Comparison of ENCODE assay signal across 12 cellular contexts in the genomic region with DNA sequence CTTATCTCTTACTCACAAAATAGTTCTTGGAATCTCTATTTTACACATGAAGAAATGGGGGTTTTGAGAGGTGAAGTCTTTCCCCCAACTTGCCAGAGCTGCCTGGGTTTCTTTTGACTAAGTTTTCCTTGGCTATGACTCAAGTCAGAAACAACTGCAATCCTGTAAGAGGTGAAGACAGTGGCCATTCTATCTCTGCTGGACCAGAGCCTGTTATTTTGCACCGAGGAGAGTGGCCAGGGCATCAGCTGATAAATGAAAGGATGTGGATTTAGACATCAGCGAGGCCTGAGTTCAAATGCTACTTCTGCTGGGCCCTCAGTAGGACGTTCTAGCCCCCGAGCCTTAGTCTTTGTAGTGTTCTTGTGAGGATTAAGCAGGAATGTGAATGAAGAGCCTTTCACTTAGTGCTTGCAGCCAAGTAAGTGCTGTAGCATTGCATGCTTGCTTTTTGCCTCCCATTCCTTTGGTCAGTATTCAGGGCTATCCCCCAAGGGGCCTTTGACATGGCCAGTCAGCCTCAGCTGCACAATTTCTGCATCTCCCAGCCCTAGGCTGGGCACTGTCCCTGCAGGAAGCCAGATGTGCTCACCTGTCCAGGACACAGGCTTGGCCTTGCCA. TPM values are rescaled to one million over a fixed set of nuclear protein-coding genes. Genes with fewer than 3 reads are reported as not detected.
A peak's percentile ranks its signal among the peaks of the same experiment; 100 is the strongest.
DNase-seq lines count a peak whose midpoint lies in the region; ATAC-seq and TF ChIP-seq lines count a peak whose summit lies in the region.
"Had no signal": no experiment of that assay in that cellular context is flagged by ENCODE, and none has a peak within 500 bp of the region (broad histone marks: within the 10 kb centered on the region; RNA-seq: fewer than 3 reads in every experiment).

No MANE protein-coding gene starts in this region.

- H3K9me3 Mint-ChIP-seq in T-helper 2 cell treated with Interferon-gamma antibody and Interleukin-4, amounts not matched to agents 5 μg/mL and 100 μg/mL, for 36 hours, result no peaks in the 10 kb centered on the region
- no peaks in the 10 kb centered on the region for H3K9me3 Mint-ChIP-seq in WTC11
- H3K9me3 Mint-ChIP-seq: activated naive CD4-positive, alpha-beta T cell treated with anti-CD3 and anti-CD28 coated beads, Interleukin-2, amount 50 U/mL, for 24 hours had no signal

- H3K4me3 Mint-ChIP-seq in T-helper 2 cell treated with Interferon-gamma antibody and Interleukin-4, amounts not matched to agents 5 μg/mL and 100 μg/mL, for 36 hours, result peak overlapping the region; percentile 64
- H3K4me3 Mint-ChIP-seq in WTC11, result no peak overlapping the region
- H3K4me3 Mint-ChIP-seq: activated naive CD4-positive, alpha-beta T cell treated with anti-CD3 and anti-CD28 coated beads, Interleukin-2, amount 50 U/mL, for 24 hours had no signal

- H3K36me3 Mint-ChIP-seq in T-helper 2 cell treated with Interferon-gamma antibody and Interleukin-4, amounts not matched to agents 5 μg/mL and 100 μg/mL, for 36 hours (ENCODE audit: low read depth), result peaks cover 4% of the 10 kb centered on the region
- no peaks in the 10 kb centered on the region for H3K36me3 Mint-ChIP-seq in WTC11
- H3K36me3 Mint-ChIP-seq: activated naive CD4-positive, alpha-beta T cell treated with anti-CD3 and anti-CD28 coated beads, Interleukin-2, amount 50 U/mL, for 24 hours had no signal

- CTCF ChIA-PET in WTC11 (lab: Charles Lee), result interaction anchor here (0.6 to 1.6 kb wide), 6 partner anchors 10 to 238 kb away, joined by 3 to 5 read pairs (median 4); a partner anchor contains a TSS

- no peak for DNase-seq in T-helper 2 cell treated with Interferon-gamma antibody and Interleukin-4, amounts not matched to agents 5 μg/mL and 100 μg/mL, for 36 hours (ENCODE audit: low spot score)
- no peak for DNase-seq in T-helper 2 cell
- DNase-seq in WTC11 (ENCODE audit: low spot score), result no peak
- DNase-seq in Kasumi-1 (lab: John Stamatoyannopoulos, UW), result no peak
- DNase-seq in inferior parietal cortex (ENCODE audit: extremely low spot score), result no peak
- DNase-seq: hypothalamus, NCI-H187, retina had no signal

- peak; percentile 27 for ATAC-seq in WTC11
- ATAC-seq in gastroesophageal sphincter, result peak; percentile 20
- ATAC-seq in GM18868 (IDR thresholded peaks at IDR 0.05; ENCODE audit: unreplicated experiment), result no peak

- TF ChIP-seq EP300 in gastroesophageal sphincter (IDR thresholded peaks at IDR 0.05), result no peak

- peaks cover 2% of the 10 kb centered on the region for H3K27me3 Mint-ChIP-seq in T-helper 2 cell treated with Interferon-gamma antibody and Interleukin-4, amounts not matched to agents 5 μg/mL and 100 μg/mL, for 36 hours (ENCODE audit: low read depth)
- H3K27me3 Mint-ChIP-seq in WTC11 (ENCODE audit: low read depth), result no peaks in the 10 kb centered on the region
- H3K27me3 Mint-ChIP-seq: activated naive CD4-positive, alpha-beta T cell treated with anti-CD3 and anti-CD28 coated beads, Interleukin-2, amount 50 U/mL, for 24 hours had no signal

- whole genome bisulfite sequencing in gastroesophageal sphincter (ENCODE audit: low coverage in 1 of 2), 2 donors, result 44 to 57% methylated on average over 2 to 4 of the region's 4 CpGs

- POLR2A ChIA-PET in WTC11 (lab: Charles Lee), result interaction anchor here (0.6 to 1.7 kb wide), 3 partner anchors 19 to 208 kb away, joined by 3 to 8 read pairs (median 5); a partner anchor contains a TSS

- H3K9me3 ChIP-seq in gastroesophageal sphincter, result no peaks in the 10 kb centered on the region
- no peaks in the 10 kb centered on the region for H3K9me3 ChIP-seq in skeletal muscle tissue (ENCODE audit: control insufficient read depth in 3 of 3, low read length in 3 of 3)

- H3K36me3 ChIP-seq in gastroesophageal sphincter (no peaks in the 10 kb centered on the region), skeletal muscle tissue (ENCODE audit: control insufficient read depth in 3 of 3, insufficient read depth in 3 of 3, low read length in 3 of 3) (no peaks in the 10 kb centered on the region)

- H3K27me3 ChIP-seq in gastroesophageal sphincter (peaks cover 25% of the 10 kb centered on the region), skeletal muscle tissue (ENCODE audit: control insufficient read depth in 3 of 3, insufficient read depth in 3 of 3, low read length in 3 of 3) (no peaks in the 10 kb centered on the region)

- TF ChIP-seq CTCF in WTC11 (IDR thresholded peaks at IDR 0.05), result no peak
- TF ChIP-seq CTCF in gastroesophageal sphincter (IDR thresholded peaks at IDR 0.05), result no peak

- no peak overlapping the region for H3K9ac ChIP-seq in skeletal muscle tissue (ENCODE audit: low read depth in 1 of 3, low read length in 3 of 3)

- peaks cover 31% of the 10 kb centered on the region for H3K4me1 Mint-ChIP-seq in T-helper 2 cell treated with Interferon-gamma antibody and Interleukin-4, amounts not matched to agents 5 μg/mL and 100 μg/mL, for 36 hours (ENCODE audit: low read depth)
- peaks cover 86% of the 10 kb centered on the region for H3K4me1 Mint-ChIP-seq in WTC11

- no peak overlapping the region for H3K4me3 ChIP-seq in gastroesophageal sphincter
- H3K4me3 ChIP-seq in skeletal muscle tissue (ENCODE audit: low read length in 3 of 3), result peak overlapping the region in 1 of 3 donors; percentile 29

- TF ChIP-seq POLR2A in gastroesophageal sphincter (IDR thresholded peaks at IDR 0.05), result no peak

- H3K27ac ChIP-seq in gastroesophageal sphincter (peak overlapping the region in 3 of 4 donors; percentile 43 to 68 (median 64)), skeletal muscle tissue (ENCODE audit: low read depth, low read length) (peak overlapping the region; percentile 42)

- peaks cover 0 to 61% (median 17%) of the 10 kb centered on the region in 3 donors for H3K4me1 ChIP-seq in gastroesophageal sphincter
- H3K4me1 ChIP-seq in skeletal muscle tissue (ENCODE audit: control insufficient read depth in 3 of 3, insufficient read depth in 3 of 3, low read length in 3 of 3), result peaks cover 43 to 53% (median 50%) of the 10 kb centered on the region in 3 donors

- peak overlapping the region; percentile 82 for H3K27ac Mint-ChIP-seq in T-helper 2 cell treated with Interferon-gamma antibody and Interleukin-4, amounts not matched to agents 5 μg/mL and 100 μg/mL, for 36 hours
- peak overlapping the region; percentile 88 for H3K27ac Mint-ChIP-seq in WTC11
- H3K27ac Mint-ChIP-seq: activated naive CD4-positive, alpha-beta T cell treated with anti-CD3 and anti-CD28 coated beads, Interleukin-2, amount 50 U/mL, for 24 hours had no signal

TF ChIP-seq in WTC11, 78 proteins besides CTCF, POLR2A, EP300 and RAD21 (continues in another document):
- TF ChIP-seq, protein P1, sequence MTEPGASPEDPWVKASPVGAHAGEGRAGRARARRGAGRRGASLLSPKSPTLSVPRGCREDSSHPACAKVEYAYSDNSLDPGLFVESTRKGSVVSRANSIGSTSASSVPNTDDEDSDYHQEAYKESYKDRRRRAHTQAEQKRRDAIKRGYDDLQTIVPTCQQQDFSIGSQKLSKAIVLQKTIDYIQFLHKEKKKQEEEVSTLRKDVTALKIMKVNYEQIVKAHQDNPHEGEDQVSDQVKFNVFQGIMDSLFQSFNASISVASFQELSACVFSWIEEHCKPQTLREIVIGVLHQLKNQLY (CRISPR knock-in tag; IDR thresholded peaks at IDR 0.05), result no peak
- TF ChIP-seq, protein P2, sequence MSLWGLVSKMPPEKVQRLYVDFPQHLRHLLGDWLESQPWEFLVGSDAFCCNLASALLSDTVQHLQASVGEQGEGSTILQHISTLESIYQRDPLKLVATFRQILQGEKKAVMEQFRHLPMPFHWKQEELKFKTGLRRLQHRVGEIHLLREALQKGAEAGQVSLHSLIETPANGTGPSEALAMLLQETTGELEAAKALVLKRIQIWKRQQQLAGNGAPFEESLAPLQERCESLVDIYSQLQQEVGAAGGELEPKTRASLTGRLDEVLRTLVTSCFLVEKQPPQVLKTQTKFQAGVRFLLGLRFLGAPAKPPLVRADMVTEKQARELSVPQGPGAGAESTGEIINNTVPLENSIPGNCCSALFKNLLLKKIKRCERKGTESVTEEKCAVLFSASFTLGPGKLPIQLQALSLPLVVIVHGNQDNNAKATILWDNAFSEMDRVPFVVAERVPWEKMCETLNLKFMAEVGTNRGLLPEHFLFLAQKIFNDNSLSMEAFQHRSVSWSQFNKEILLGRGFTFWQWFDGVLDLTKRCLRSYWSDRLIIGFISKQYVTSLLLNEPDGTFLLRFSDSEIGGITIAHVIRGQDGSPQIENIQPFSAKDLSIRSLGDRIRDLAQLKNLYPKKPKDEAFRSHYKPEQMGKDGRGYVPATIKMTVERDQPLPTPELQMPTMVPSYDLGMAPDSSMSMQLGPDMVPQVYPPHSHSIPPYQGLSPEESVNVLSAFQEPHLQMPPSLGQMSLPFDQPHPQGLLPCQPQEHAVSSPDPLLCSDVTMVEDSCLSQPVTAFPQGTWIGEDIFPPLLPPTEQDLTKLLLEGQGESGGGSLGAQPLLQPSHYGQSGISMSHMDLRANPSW (CRISPR knock-in tag; conservative IDR thresholded peaks at IDR 0.05; ENCODE audit: low read depth), result no peak
- TF ChIP-seq GTF2I (CRISPR knock-in tag; conservative IDR thresholded peaks at IDR 0.05) (no peak), MYBL2 (CRISPR knock-in tag; IDR thresholded peaks at IDR 0.05) (no peak)
- TF ChIP-seq, protein P3, sequence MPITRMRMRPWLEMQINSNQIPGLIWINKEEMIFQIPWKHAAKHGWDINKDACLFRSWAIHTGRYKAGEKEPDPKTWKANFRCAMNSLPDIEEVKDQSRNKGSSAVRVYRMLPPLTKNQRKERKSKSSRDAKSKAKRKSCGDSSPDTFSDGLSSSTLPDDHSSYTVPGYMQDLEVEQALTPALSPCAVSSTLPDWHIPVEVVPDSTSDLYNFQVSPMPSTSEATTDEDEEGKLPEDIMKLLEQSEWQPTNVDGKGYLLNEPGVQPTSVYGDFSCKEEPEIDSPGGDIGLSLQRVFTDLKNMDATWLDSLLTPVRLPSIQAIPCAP (CRISPR knock-in tag; IDR thresholded peaks at IDR 0.05), result no peak

RNA-seq across cellular contexts. Expression of a gene that starts 30.3 kb away (rescaled TPM):
- 139 to 171 TPM (median 148 TPM) in 3 replicates for total RNA-seq in WTC11 (2021)
- total RNA-seq in gastroesophageal sphincter, result 10 to 100 TPM; 15.3 to 20.4 (median 17.3) TPM
- total RNA-seq in skeletal muscle tissue, result 4.7 TPM

RNA-seq across cellular contexts. Expression of a gene that starts 48.6 kb away (rescaled TPM):
- total RNA-seq in WTC11 (2021) (18.3 to 20.2 TPM (median 19.7 TPM) in 3 replicates), gastroesophageal sphincter (10 to 100 TPM in 2 of 4 donors, 1 to 10 TPM in 2; 6.1 to 21.1 (median 9.5) TPM), skeletal muscle tissue (6.8 TPM)
